Comparison of ENCODE assay signal across 1 cellular context in genomic region chr1:100038401-100039306, GRCh38.
TF ChIP-seq lines count a peak whose summit lies in the region.

No MANE protein-coding gene starts in this region.

TF ChIP-seq in K562, 482 proteins besides CTCF, POLR2A, EP300 and RAD21 (continued from another document and continues in another):
- TF ChIP-seq ZBTB40 (IDR thresholded peaks at IDR 0.05) (no peak), ZBTB40 (CRISPR knock-in tag; IDR thresholded peaks at IDR 0.05) (no peak), ZBTB7A (IDR thresholded peaks at IDR 0.05; ENCODE audit: borderline replicate concordance, control insufficient read depth, low read depth, low read length) (no peak; the same call in 1 of the 2 replicates), NFXL1 (CRISPR knock-in tag; IDR thresholded peaks at IDR 0.05) (no peak), HNRNPK (IDR thresholded peaks at IDR 0.05; ENCODE audit: low read depth, low read length, poor library complexity, severe bottlenecking) (no peak), LCOR (CRISPR knock-in tag; IDR thresholded peaks at IDR 0.05) (no peak), POU5F1 (IDR thresholded peaks at IDR 0.05; ENCODE audit: borderline replicate concordance, low read depth, low read length, partially characterized antibody) (no peak), ZNF239 (CRISPR knock-in tag; IDR thresholded peaks at IDR 0.05) (no peak), ARID3A (IDR thresholded peaks at IDR 0.05; ENCODE audit: borderline replicate concordance, low read depth, low read length) (no peak), ZNF274 (IDR thresholded peaks at IDR 0.05; ENCODE audit: borderline replicate concordance, low read depth, low read length) (no peak), SRSF9 (IDR thresholded peaks at IDR 0.05; ENCODE audit: borderline replicate concordance, low read depth, low read length) (no peak), ZNF79 (CRISPR knock-in tag; IDR thresholded peaks at IDR 0.05; ENCODE audit: low read depth) (no peak), PHB2 (IDR thresholded peaks at IDR 0.05; ENCODE audit: low read depth) (no peak), SRSF1 (IDR thresholded peaks at IDR 0.05; ENCODE audit: low read depth, low read length) (0 out of 2 replicates have a peak, but pooled peaks have one; percentile 9), ZKSCAN3 (CRISPR knock-in tag; IDR thresholded peaks at IDR 0.05) (no peak), CHD1 (IDR thresholded peaks at IDR 0.05; ENCODE audit: low read length) (peak; percentile 88), FUS (optimal IDR thresholded peaks at IDR 0.05; ENCODE audit: low read depth, low read length) (peak; percentile 29), HMG20B (CRISPR knock-in tag; IDR thresholded peaks at IDR 0.05) (no peak), JUND (IDR thresholded peaks at IDR 0.05; ENCODE audit: borderline replicate concordance, low read depth, low read length) (no peak), JUND (tag; IDR thresholded peaks at IDR 0.05; ENCODE audit: borderline replicate concordance, low read depth, low read length) (no peak), ZNF707 (CRISPR knock-in tag; conservative IDR thresholded peaks at IDR 0.05) (no peak), CAMTA2 (CRISPR knock-in tag; conservative IDR thresholded peaks at IDR 0.05) (peak; percentile 55; the same call in 1 of the 2 replicates), NFE2 (IDR thresholded peaks at IDR 0.05; ENCODE audit: low read depth) (no peak), ZBTB34 (CRISPR knock-in tag; IDR thresholded peaks at IDR 0.05) (no peak), ZNF655 (CRISPR knock-in tag; IDR thresholded peaks at IDR 0.05) (no peak), ZFP1 (CRISPR knock-in tag; IDR thresholded peaks at IDR 0.05) (no peak), ZNF217 (CRISPR knock-in tag; IDR thresholded peaks at IDR 0.05) (no peak), TAF9B (IDR thresholded peaks at IDR 0.05; ENCODE audit: partially characterized antibody) (no peak), TCF7L2 (IDR thresholded peaks at IDR 0.05; ENCODE audit: low read depth, low read length) (no peak), SIN3B (IDR thresholded peaks at IDR 0.05; ENCODE audit: low read depth) (no peak)
- TF ChIP-seq, protein P1, sequence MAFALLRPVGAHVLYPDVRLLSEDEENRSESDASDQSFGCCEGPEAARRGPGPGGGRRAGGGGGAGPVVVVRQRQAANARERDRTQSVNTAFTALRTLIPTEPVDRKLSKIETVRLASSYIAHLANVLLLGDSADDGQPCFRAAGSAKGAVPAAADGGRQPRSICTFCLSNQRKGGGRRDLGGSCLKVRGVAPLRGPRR (CRISPR knock-in tag; IDR thresholded peaks at IDR 0.05): no peak
- TF ChIP-seq, protein P2, sequence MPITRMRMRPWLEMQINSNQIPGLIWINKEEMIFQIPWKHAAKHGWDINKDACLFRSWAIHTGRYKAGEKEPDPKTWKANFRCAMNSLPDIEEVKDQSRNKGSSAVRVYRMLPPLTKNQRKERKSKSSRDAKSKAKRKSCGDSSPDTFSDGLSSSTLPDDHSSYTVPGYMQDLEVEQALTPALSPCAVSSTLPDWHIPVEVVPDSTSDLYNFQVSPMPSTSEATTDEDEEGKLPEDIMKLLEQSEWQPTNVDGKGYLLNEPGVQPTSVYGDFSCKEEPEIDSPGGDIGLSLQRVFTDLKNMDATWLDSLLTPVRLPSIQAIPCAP (CRISPR knock-in tag; IDR thresholded peaks at IDR 0.05; ENCODE audit: borderline replicate concordance): no peak
- TF ChIP-seq, protein P3, sequence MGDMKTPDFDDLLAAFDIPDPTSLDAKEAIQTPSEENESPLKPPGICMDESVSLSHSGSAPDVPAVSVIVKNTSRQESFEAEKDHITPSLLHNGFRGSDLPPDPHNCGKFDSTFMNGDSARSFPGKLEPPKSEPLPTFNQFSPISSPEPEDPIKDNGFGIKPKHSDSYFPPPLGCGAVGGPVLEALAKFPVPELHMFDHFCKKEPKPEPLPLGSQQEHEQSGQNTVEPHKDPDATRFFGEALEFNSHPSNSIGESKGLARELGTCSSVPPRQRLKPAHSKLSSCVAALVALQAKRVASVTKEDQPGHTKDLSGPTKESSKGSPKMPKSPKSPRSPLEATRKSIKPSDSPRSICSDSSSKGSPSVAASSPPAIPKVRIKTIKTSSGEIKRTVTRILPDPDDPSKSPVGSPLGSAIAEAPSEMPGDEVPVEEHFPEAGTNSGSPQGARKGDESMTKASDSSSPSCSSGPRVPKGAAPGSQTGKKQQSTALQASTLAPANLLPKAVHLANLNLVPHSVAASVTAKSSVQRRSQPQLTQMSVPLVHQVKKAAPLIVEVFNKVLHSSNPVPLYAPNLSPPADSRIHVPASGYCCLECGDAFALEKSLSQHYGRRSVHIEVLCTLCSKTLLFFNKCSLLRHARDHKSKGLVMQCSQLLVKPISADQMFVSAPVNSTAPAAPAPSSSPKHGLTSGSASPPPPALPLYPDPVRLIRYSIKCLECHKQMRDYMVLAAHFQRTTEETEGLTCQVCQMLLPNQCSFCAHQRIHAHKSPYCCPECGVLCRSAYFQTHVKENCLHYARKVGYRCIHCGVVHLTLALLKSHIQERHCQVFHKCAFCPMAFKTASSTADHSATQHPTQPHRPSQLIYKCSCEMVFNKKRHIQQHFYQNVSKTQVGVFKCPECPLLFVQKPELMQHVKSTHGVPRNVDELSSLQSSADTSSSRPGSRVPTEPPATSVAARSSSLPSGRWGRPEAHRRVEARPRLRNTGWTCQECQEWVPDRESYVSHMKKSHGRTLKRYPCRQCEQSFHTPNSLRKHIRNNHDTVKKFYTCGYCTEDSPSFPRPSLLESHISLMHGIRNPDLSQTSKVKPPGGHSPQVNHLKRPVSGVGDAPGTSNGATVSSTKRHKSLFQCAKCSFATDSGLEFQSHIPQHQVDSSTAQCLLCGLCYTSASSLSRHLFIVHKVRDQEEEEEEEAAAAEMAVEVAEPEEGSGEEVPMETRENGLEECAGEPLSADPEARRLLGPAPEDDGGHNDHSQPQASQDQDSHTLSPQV (IDR thresholded peaks at IDR 0.05): peak; percentile 50; the same call in 1 of the 2 replicates
- TF ChIP-seq, protein P4, sequence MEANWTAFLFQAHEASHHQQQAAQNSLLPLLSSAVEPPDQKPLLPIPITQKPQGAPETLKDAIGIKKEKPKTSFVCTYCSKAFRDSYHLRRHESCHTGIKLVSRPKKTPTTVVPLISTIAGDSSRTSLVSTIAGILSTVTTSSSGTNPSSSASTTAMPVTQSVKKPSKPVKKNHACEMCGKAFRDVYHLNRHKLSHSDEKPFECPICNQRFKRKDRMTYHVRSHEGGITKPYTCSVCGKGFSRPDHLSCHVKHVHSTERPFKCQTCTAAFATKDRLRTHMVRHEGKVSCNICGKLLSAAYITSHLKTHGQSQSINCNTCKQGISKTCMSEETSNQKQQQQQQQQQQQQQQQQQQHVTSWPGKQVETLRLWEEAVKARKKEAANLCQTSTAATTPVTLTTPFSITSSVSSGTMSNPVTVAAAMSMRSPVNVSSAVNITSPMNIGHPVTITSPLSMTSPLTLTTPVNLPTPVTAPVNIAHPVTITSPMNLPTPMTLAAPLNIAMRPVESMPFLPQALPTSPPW (CRISPR knock-in tag; IDR thresholded peaks at IDR 0.05): no peak
